23 cellular contexts compared by ENCODE assay signal in the genomic region with DNA sequence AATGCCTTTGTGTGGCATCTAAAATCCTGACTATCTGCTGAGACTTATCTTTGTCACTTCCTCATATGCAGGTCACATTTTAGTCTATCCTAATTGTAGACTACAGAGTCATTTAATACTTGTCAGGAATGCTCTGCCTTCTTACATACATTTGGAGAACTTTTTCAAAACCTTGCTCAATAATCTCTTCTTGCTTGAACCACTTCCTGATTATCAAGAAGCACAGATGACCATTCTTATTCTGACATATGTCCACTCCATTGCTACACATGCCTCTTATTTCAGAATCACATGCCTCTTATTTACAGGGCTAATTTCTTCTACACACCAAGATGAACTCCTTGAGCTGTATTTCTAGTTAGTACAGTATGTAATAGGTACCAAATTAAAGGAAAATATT.
DNase-seq lines count a peak whose midpoint lies in the region; ATAC-seq, FAIRE-seq and TF ChIP-seq lines count a peak whose summit lies in the region.
"Had no signal": no experiment of that assay in that cellular context is flagged by ENCODE, and none has a peak within 500 bp of the region (broad histone marks: within the 10 kb centered on the region; RNA-seq: fewer than 3 reads in every experiment).

No MANE protein-coding gene starts in this region.

- TF ChIP-seq CTCF in K562 (IDR thresholded peaks at IDR 0.05 in 2 of 3, conservative IDR thresholded peaks at IDR 0.05 in 1 of 3; ENCODE audit: insufficient read depth in 2 of 3, low read depth in 1 of 3, low read length in 3 of 3) (no peak), CD14-positive monocyte (IDR thresholded peaks at IDR 0.05) (no peak)

- in situ Hi-C loops in K562 (cut with MboI): no loop called here

- no peaks in the 10 kb centered on the region for H3K9me3 Mint-ChIP-seq in activated CD4-positive, alpha-beta T cell treated with anti-CD3 and anti-CD28 coated beads, Interleukin-2, amount 10 ng/mL, durations not matched to agents 7 days and 5 days
- H3K9me3 Mint-ChIP-seq in CD14-positive monocyte: peaks cover 0 to 3% (median 1%) of the 10 kb centered on the region in 7 donors

- H3K4me1 ChIP-seq in K562 (replicated peaks in 1 of 2; ENCODE audit: control insufficient read depth in 2 of 2, insufficient read depth in 2 of 2, low read length in 2 of 2): peaks cover 4 to 20% of the 10 kb centered on the region in 2 experiments

- no peaks in the 10 kb centered on the region for H3K36me3 ChIP-seq in K562 (ENCODE audit: control insufficient read depth, insufficient read depth, low read length)

- no peak for TF ChIP-seq POLR2A in K562 (conservative IDR thresholded peaks at IDR 0.05)

- no peak for DNase-seq in activated CD4-positive, alpha-beta T cell treated with anti-CD3 and anti-CD28 coated beads, Interleukin-2, amount 10 ng/mL, durations not matched to agents 7 days and 5 days
- DNase-seq in activated CD4-positive, alpha-beta T cell treated with anti-CD3 and anti-CD28 coated beads, Interleukin-2, amount 50 U/mL, for 4 hours: no peak
- DNase-seq in MV-4-11 (lab: John Stamatoyannopoulos, UW): peak; percentile 47
- DNase-seq in K562 (ENCODE audit: extremely low read depth in 1 of 4, low spot score in 3 of 4): no peak
- DNase-seq in CD14-positive monocyte (ENCODE audit: low spot score): no peak
- no peak for DNase-seq in left colon
- DNase-seq: Calu3, DND-41, H7, Karpas-422, NCI-H1048, NCI-H1417 treated with DMSO at 0.1 percent for 48 hours, NCI-H1694 treated with DMSO at 0.1 percent for 48 hours, NCI-H2081, NCI-H226, NCI-H510A, NCI-H69, PC-3 had no signal

- TF ChIP-seq EP300 in K562 (IDR thresholded peaks at IDR 0.05; ENCODE audit: low read length): no peak

- POLR2A ChIA-PET in activated CD4-positive, alpha-beta T cell treated with anti-CD3 and anti-CD28 coated beads, Interleukin-2, amount 10 ng/mL, durations not matched to agents 7 days and 5 days (lab: Charles Lee): no interaction called here
- POLR2A ChIA-PET in K562 (lab: Yijun Ruan, JAX): interaction anchor here (0.5 kb wide), 1 partner anchor 225 kb away, joined by 3 read pairs; no protein-coding TSS in a partner anchor

- H4K20me1 ChIP-seq in K562 (replicated peaks; ENCODE audit: control insufficient read depth, insufficient read depth, low read length): no peaks in the 10 kb centered on the region

- no peak for TF ChIP-seq RAD21 in K562 (CRISPR knock-in tag; conservative IDR thresholded peaks at IDR 0.05 in 1 of 2, IDR thresholded peaks at IDR 0.05 in 1 of 2)

- H3K4me1 Mint-ChIP-seq in activated CD4-positive, alpha-beta T cell treated with anti-CD3 and anti-CD28 coated beads, Interleukin-2, amount 10 ng/mL, durations not matched to agents 7 days and 5 days: no peaks in the 10 kb centered on the region
- no peaks in the 10 kb centered on the region for H3K4me1 Mint-ChIP-seq in CD14-positive monocyte
- H3K4me1 Mint-ChIP-seq: B cell had no signal

- no peak for ATAC-seq in K562
- ATAC-seq in left colon: no peak
- no peak for ATAC-seq in HG03159 (IDR thresholded peaks at IDR 0.05; ENCODE audit: unreplicated experiment)
- ATAC-seq: PC-3, Right ventricle myocardium inferior had no signal

- no peaks in the 10 kb centered on the region for H3K9me1 ChIP-seq in K562 (ENCODE audit: control insufficient read depth, insufficient read depth, low read length)

- no peak overlapping the region for H3K27ac ChIP-seq in K562 (ENCODE audit: extremely low read depth, low read depth, low read length)
- H3K27ac ChIP-seq: C4-2B had no signal

- no peaks in the 10 kb centered on the region for H3K9me3 ChIP-seq in K562 (replicated peaks; ENCODE audit: control insufficient read depth, insufficient read depth, low read depth, low read length)

- peak overlapping the region; percentile 9 for H3K27ac Mint-ChIP-seq in activated CD4-positive, alpha-beta T cell treated with anti-CD3 and anti-CD28 coated beads, Interleukin-2, amount 10 ng/mL, durations not matched to agents 7 days and 5 days
- H3K27ac Mint-ChIP-seq in CD14-positive monocyte: peak overlapping the region in 2 of 7 donors; percentile 1 to 4
- H3K27ac Mint-ChIP-seq: B cell had no signal

- no TSS peak for BruUV-seq in K562 (replicated peaks; lab: Mats Ljungman, UMichigan)

- no peak overlapping the region for H3K4me2 ChIP-seq in K562 (ENCODE audit: insufficient read depth, low read length)

- no peak overlapping the region for H3K9ac ChIP-seq in K562 (ENCODE audit: insufficient read depth in 1 of 2, low read depth in 2 of 2, low read length in 2 of 2)

- H3K27me3 Mint-ChIP-seq in activated CD4-positive, alpha-beta T cell treated with anti-CD3 and anti-CD28 coated beads, Interleukin-2, amount 10 ng/mL, durations not matched to agents 7 days and 5 days: no peaks in the 10 kb centered on the region
- peaks cover 0 to 2% (median 0%) of the 10 kb centered on the region in 3 donors for H3K27me3 Mint-ChIP-seq in CD14-positive monocyte (ENCODE audit: low read depth in 3 of 3)
- H3K27me3 Mint-ChIP-seq: B cell had no signal

- no peaks in the 10 kb centered on the region for H3K27me3 ChIP-seq in K562 (ENCODE audit: control insufficient read depth in 2 of 2, insufficient read depth in 2 of 2, low read length in 2 of 2)

- CTCF ChIA-PET in activated CD4-positive, alpha-beta T cell treated with anti-CD3 and anti-CD28 coated beads, Interleukin-2, amount 10 ng/mL, durations not matched to agents 7 days and 5 days (lab: Charles Lee): no interaction called here
- CTCF ChIA-PET in K562 (lab: Yijun Ruan, JAX; ENCODE audit: low intra/inter-chr PET ratio): no interaction called here

- no peak for FAIRE-seq in K562 (lab: Jason Lieb, UNC)
- FAIRE-seq: GM18507 had no signal

- H3K4me3 ChIP-seq in K562: no peak overlapping the region

- intact Hi-C loops in K562 (cut with micrococcal nuclease): no loop called here
- intact Hi-C loops in CD14-positive monocyte (cut with micrococcal nuclease): no loop called here
- intact Hi-C loops in left colon (cut with DNase I, micrococcal nuclease): no loop called here

- H3K36me3 Mint-ChIP-seq in activated CD4-positive, alpha-beta T cell treated with anti-CD3 and anti-CD28 coated beads, Interleukin-2, amount 10 ng/mL, durations not matched to agents 7 days and 5 days (ENCODE audit: low read depth): no peaks in the 10 kb centered on the region
- H3K36me3 Mint-ChIP-seq in CD14-positive monocyte: peaks cover 13 to 14% of the 10 kb centered on the region in 2 donors

- no peak overlapping the region for H3K4me3 Mint-ChIP-seq in activated CD4-positive, alpha-beta T cell treated with anti-CD3 and anti-CD28 coated beads, Interleukin-2, amount 10 ng/mL, durations not matched to agents 7 days and 5 days
- no peak overlapping the region for H3K4me3 Mint-ChIP-seq in CD14-positive monocyte
- H3K4me3 Mint-ChIP-seq: B cell had no signal

- H3K79me2 ChIP-seq in K562 (ENCODE audit: control insufficient read depth, insufficient read depth, low read length): no peaks in the 10 kb centered on the region

- H2AFZ ChIP-seq in K562 (ENCODE audit: low read depth, low read length): no peak overlapping the region

TF ChIP-seq in K562, 482 proteins besides CTCF, POLR2A, EP300 and RAD21:
- TF ChIP-seq ZNF311 (CRISPR knock-in tag; IDR thresholded peaks at IDR 0.05): peak; percentile 13; the same call in 1 of the 2 replicates
- no peak for TF ChIP-seq ZZZ3 (IDR thresholded peaks at IDR 0.05)
- peak; percentile 60; the same call in 1 of the 2 replicates for TF ChIP-seq CEBPB (tag; IDR thresholded peaks at IDR 0.05)
- TF ChIP-seq CEBPG (CRISPR knock-in tag; IDR thresholded peaks at IDR 0.05): no peak
- TF ChIP-seq CEBPG (tag; conservative IDR thresholded peaks at IDR 0.05 in 1 of 2, IDR thresholded peaks at IDR 0.05 in 1 of 2): peak; percentile 38 to 40; a peak in 1 of 4 replicates
- TF ChIP-seq ELF2 (CRISPR knock-in tag; IDR thresholded peaks at IDR 0.05): peak; percentile 67
- TF ChIP-seq, protein P1, sequence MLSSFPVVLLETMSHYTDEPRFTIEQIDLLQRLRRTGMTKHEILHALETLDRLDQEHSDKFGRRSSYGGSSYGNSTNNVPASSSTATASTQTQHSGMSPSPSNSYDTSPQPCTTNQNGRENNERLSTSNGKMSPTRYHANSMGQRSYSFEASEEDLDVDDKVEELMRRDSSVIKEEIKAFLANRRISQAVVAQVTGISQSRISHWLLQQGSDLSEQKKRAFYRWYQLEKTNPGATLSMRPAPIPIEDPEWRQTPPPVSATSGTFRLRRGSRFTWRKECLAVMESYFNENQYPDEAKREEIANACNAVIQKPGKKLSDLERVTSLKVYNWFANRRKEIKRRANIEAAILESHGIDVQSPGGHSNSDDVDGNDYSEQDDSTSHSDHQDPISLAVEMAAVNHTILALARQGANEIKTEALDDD (IDR thresholded peaks at IDR 0.05): 0 out of 2 replicates have a peak, but pooled peaks have one; percentile 23
- 0 out of 2 replicates have a peak, but pooled peaks have one; percentile 47 for TF ChIP-seq ELF1 (tag; IDR thresholded peaks at IDR 0.05)
- TF ChIP-seq SRSF3 (IDR thresholded peaks at IDR 0.05; ENCODE audit: insufficient read depth, low read length): no peak
- no peak for TF ChIP-seq RHOXF2B (CRISPR knock-in tag; conservative IDR thresholded peaks at IDR 0.05)
